ENCODE assay signal across 8 cellular contexts in genomic region chr12:31091629-31092028, GRCh38. TPM values are rescaled to one million over a fixed set of nuclear protein-coding genes. Genes with fewer than 3 reads are reported as not detected.
DNase-seq lines count a peak whose midpoint lies in the region; ATAC-seq and TF ChIP-seq lines count a peak whose summit lies in the region.
"Not testable (repeated sequence)": the region's sequence is repeated elsewhere in the genome, so short reads cannot be mapped to it uniquely, and the experiment has no call there.

No MANE protein-coding gene starts in this region.

- H3K9me3 ChIP-seq in MM.1S (replicated peaks; ENCODE audit: insufficient read depth, low read length); endodermal cell (ENCODE audit: control insufficient read depth, low read length); upper lobe of right lung: not testable (repeated sequence)

- not testable (repeated sequence) for H3K9me2 ChIP-seq in MM.1S (replicated peaks; ENCODE audit: insufficient read depth, low read length)

- H3K36me3 ChIP-seq in H7 (replicated peaks; ENCODE audit: control insufficient read depth, insufficient read depth, low read length), result peaks cover 13% of the 10 kb centered on the region
- H3K36me3 ChIP-seq in MM.1S (replicated peaks; ENCODE audit: insufficient read depth, low read length); endodermal cell (ENCODE audit: control insufficient read depth, insufficient read depth, low read length); upper lobe of right lung: not testable (repeated sequence)

- not testable (repeated sequence) for TF ChIP-seq CTCF in MM.1S (IDR thresholded peaks at IDR 0.05; ENCODE audit: low read length); endodermal cell (conservative IDR thresholded peaks at IDR 0.05); upper lobe of right lung (IDR thresholded peaks at IDR 0.05)

- H3K36me3 Mint-ChIP-seq in activated CD4-positive, alpha-beta T cell treated with anti-CD3 and anti-CD28 coated beads, Interleukin-2, amount 10 ng/mL, durations not matched to agents 24 days and 14 days (ENCODE audit: low read depth), result peaks cover 24% of the 10 kb centered on the region
- H3K36me3 Mint-ChIP-seq in activated naive CD4-positive, alpha-beta T cell treated with anti-CD3 and anti-CD28 coated beads, Interleukin-2, amount 50 U/mL, for 72 hours, result peaks cover 5 to 18% of the 10 kb centered on the region in 2 donors
- peaks cover 81% of the 10 kb centered on the region for H3K36me3 Mint-ChIP-seq in endodermal cell (ENCODE audit: low read depth)

- peaks cover 18% of the 10 kb centered on the region for H3K4me1 ChIP-seq in MM.1S (ENCODE audit: low read length)
- H3K4me1 ChIP-seq in endodermal cell (ENCODE audit: control insufficient read depth, insufficient read depth, low read length); upper lobe of right lung: not testable (repeated sequence)

- not testable (repeated sequence) for H4K20me1 ChIP-seq in MM.1S (ENCODE audit: insufficient read depth, low read length)

- not testable (repeated sequence) for H3K27ac Mint-ChIP-seq in activated CD4-positive, alpha-beta T cell treated with anti-CD3 and anti-CD28 coated beads, Interleukin-2, amount 10 ng/mL, durations not matched to agents 24 days and 14 days; activated naive CD4-positive, alpha-beta T cell treated with anti-CD3 and anti-CD28 coated beads, Interleukin-2, amount 50 U/mL, for 72 hours
- peak overlapping the region; percentile 9 for H3K27ac Mint-ChIP-seq in endodermal cell

- H3K79me2 ChIP-seq in MM.1S (ENCODE audit: low read length), result not testable (repeated sequence)

- H3K27ac ChIP-seq in MM.1S (ENCODE audit: low read length), result peak overlapping the region; percentile 61; the same call in 1 of the 2 replicates
- not testable (repeated sequence) for H3K27ac ChIP-seq in endodermal cell (ENCODE audit: low read depth, low read length); upper lobe of right lung

- H3F3A ChIP-seq in MM.1S (ENCODE audit: insufficient read depth, low read length), result peaks cover 17% of the 10 kb centered on the region

- DNase-seq in H7, result peak; percentile 8
- not testable (repeated sequence) for DNase-seq in MM.1S; activated naive CD4-positive, alpha-beta T cell treated with anti-CD3 and anti-CD28 coated beads, Interleukin-2, amount 50 U/mL, for 72 hours (ENCODE audit: low spot score in 2 of 2); upper lobe of right lung
- peak; percentile 52 for DNase-seq in activated CD4-positive, alpha-beta T cell treated with anti-CD3 and anti-CD28 coated beads, Interleukin-2, amount 10 ng/mL, durations not matched to agents 24 days and 14 days
- DNase-seq in endodermal cell, result peak; percentile 33
- peak; percentile 49 for DNase-seq in islet precursor cell
- peak; percentile 79 for DNase-seq in posterior vena cava (ENCODE audit: low spot score)

- not testable (repeated sequence) for H3K4me3 ChIP-seq in H7 (ENCODE audit: insufficient read depth, low read depth, low read length); MM.1S (ENCODE audit: low read length); endodermal cell (ENCODE audit: low read length); upper lobe of right lung

- H3K4me1 Mint-ChIP-seq in activated CD4-positive, alpha-beta T cell treated with anti-CD3 and anti-CD28 coated beads, Interleukin-2, amount 10 ng/mL, durations not matched to agents 24 days and 14 days; endodermal cell: not testable (repeated sequence)

- H3K9ac ChIP-seq in MM.1S (ENCODE audit: low read length); endodermal cell (ENCODE audit: extremely low read depth, low read length, poor library complexity, severe bottlenecking): not testable (repeated sequence)

- not testable (repeated sequence) for H3K9me3 Mint-ChIP-seq in activated CD4-positive, alpha-beta T cell treated with anti-CD3 and anti-CD28 coated beads, Interleukin-2, amount 10 ng/mL, durations not matched to agents 24 days and 14 days; activated naive CD4-positive, alpha-beta T cell treated with anti-CD3 and anti-CD28 coated beads, Interleukin-2, amount 50 U/mL, for 72 hours; endodermal cell

- not testable (repeated sequence) for H3K27me3 ChIP-seq in H7 (ENCODE audit: control insufficient read depth, insufficient read depth, low read length); MM.1S (replicated peaks; ENCODE audit: insufficient read depth, low read length); endodermal cell (ENCODE audit: control insufficient read depth, insufficient read depth, low read length, poor library complexity, severe bottlenecking); upper lobe of right lung

- not testable (repeated sequence) for H2AFZ ChIP-seq in MM.1S (ENCODE audit: low read length)

- not testable (repeated sequence) for H3K27me3 Mint-ChIP-seq in activated CD4-positive, alpha-beta T cell treated with anti-CD3 and anti-CD28 coated beads, Interleukin-2, amount 10 ng/mL, durations not matched to agents 24 days and 14 days; endodermal cell (ENCODE audit: insufficient read depth)

- H3K4me2 ChIP-seq in MM.1S (ENCODE audit: low read depth, low read length), result not testable (repeated sequence)

- ATAC-seq in activated naive CD4-positive, alpha-beta T cell treated with anti-CD3 and anti-CD28 coated beads, Interleukin-2, amount 50 U/mL, for 72 hours, result peak; percentile 6 to 31
- ATAC-seq in upper lobe of right lung, result peak; percentile 9

- WGBS in endodermal cell (ENCODE audit: insufficient coverage in 1 of 2, insufficient read length in 1 of 2), 2 experiments, result 95% methylated on average over 14 to 19 of the region's 19 CpGs

- intact Hi-C loops in activated CD4-positive, alpha-beta T cell treated with anti-CD3 and anti-CD28 coated beads, Interleukin-2, amount 10 ng/mL, durations not matched to agents 24 days and 14 days (cut with micrococcal nuclease); posterior vena cava (cut with DNase I); upper lobe of right lung (cut with DNase I): not testable (repeated sequence)

- H3K4me3 Mint-ChIP-seq in activated CD4-positive, alpha-beta T cell treated with anti-CD3 and anti-CD28 coated beads, Interleukin-2, amount 10 ng/mL, durations not matched to agents 24 days and 14 days; endodermal cell: not testable (repeated sequence)

RNA-seq across cellular contexts. Expression of gene DDX11, which starts 18.0 kb away (rescaled TPM):
- 81.4 and 95.9 TPM in 2 replicates for total RNA-seq in H7 (2014; rRNA removed; shearing (Covaris generic))
- 161 and 186 TPM in 2 replicates for total RNA-seq in activated CD4-positive, alpha-beta T cell treated with anti-CD3 and anti-CD28 coated beads, Interleukin-2, amount 10 ng/mL, durations not matched to agents 24 days and 14 days
- total RNA-seq in activated naive CD4-positive, alpha-beta T cell treated with anti-CD3 and anti-CD28 coated beads, Interleukin-2, amount 50 U/mL, for 72 hours, result 100 to 1,000 TPM; 163 to 232 TPM
- 100 to 1,000 TPM; 136 to 298 TPM for total RNA-seq in endodermal cell
- 70.7 TPM for polyA plus RNA-seq in endodermal cell (2013, experiment 1 of 2)
- 52.5 TPM for polyA plus RNA-seq in endodermal cell (2013, experiment 2 of 2)
- total RNA-seq in posterior vena cava, result 10 to 100 TPM in 1 of 2 donors, 1 to 10 TPM in 1; 9.3 to 16.4 TPM
- total RNA-seq in upper lobe of right lung, result 12.6 TPM
